In genomic region chr4:26905172-26905571, GRCh38 we compare ENCODE assay signal across 23 cellular contexts. TPM values are rescaled to one million over a fixed set of nuclear protein-coding genes. Genes with fewer than 3 reads are reported as not detected.
DNase-seq lines count a peak whose midpoint lies in the region; ATAC-seq, FAIRE-seq and TF ChIP-seq lines count a peak whose summit lies in the region.
"Had no signal": no experiment of that assay in that cellular context is flagged by ENCODE, and none has a peak within 500 bp of the region (broad histone marks: within the 10 kb centered on the region; RNA-seq: fewer than 3 reads in every experiment).

No MANE protein-coding gene starts in this region.

- H3K56ac ChIP-seq in IMR-90 (ENCODE audit: extremely low read depth, insufficient read depth, low read length), result no peak overlapping the region

- no peak for DNase-seq in activated CD4-positive, alpha-beta T cell treated with anti-CD3 and anti-CD28 coated beads, Interleukin-2, amount 10 ng/mL, durations not matched to agents 7 days and 5 days
- DNase-seq in activated CD4-positive, alpha-beta T cell treated with anti-CD3 and anti-CD28 coated beads for 48 hours, result no peak
- DNase-seq in IMR-90, result no peak
- DNase-seq in astrocyte (ENCODE audit: low read depth), result peak; percentile 19
- DNase-seq in smooth muscle cell (lab: John Stamatoyannopoulos, UW; ENCODE audit: unreplicated experiment), result no peak
- no peak for DNase-seq in NCI-H2081 (lab: John Stamatoyannopoulos, UW)
- no peak for DNase-seq in aorta
- DNase-seq: caudate nucleus; kidney glomerular epithelial cell; NCI-H1930; NCI-H345; posterior cingulate gyrus; stimulated activated CD4-positive, alpha-beta T cell treated with anti-CD3 and anti-CD28 coated beads, Interleukin-1b, Interleukin-23, amount 100 ng/mL, for 48 hours had no signal

- no peaks in the 10 kb centered on the region for H3K9me1 ChIP-seq in IMR-90 (ENCODE audit: insufficient read depth, low read length)

- H3K23ac ChIP-seq in IMR-90 (ENCODE audit: low read depth, low read length), result no peak overlapping the region

- H4K5ac ChIP-seq in IMR-90 (ENCODE audit: low read depth, low read length), result 0 out of 2 replicates have a peak overlapping the region, but pooled peaks have one; percentile 28

- H2AFZ ChIP-seq in IMR-90 (replicated peaks; ENCODE audit: low read length, poor library complexity), result no peak overlapping the region
- H2AFZ ChIP-seq in astrocyte (ENCODE audit: low read depth, low read length), result no peak overlapping the region
- no peak overlapping the region for H2AFZ ChIP-seq in smooth muscle cell (ENCODE audit: low read depth)

- TF ChIP-seq POLR2A in IMR-90 (IDR thresholded peaks at IDR 0.05; ENCODE audit: low read depth, low read length), result no peak

- ATAC-seq in IMR-90 (ENCODE audit: low read depth) (no peak), aorta (ENCODE audit: low FRiP score) (no peak)
- ATAC-seq in stimulated activated memory B cell treated with anti-CD40 and anti-IgM and Interleukin-4, amounts not matched to agents 10 μg/mL and 1 μg/mL and 100 μg/mL, for 72 hours, result no peak
- ATAC-seq: A549, esophagus mucosa, gastroesophageal sphincter, Panc1 had no signal

- FAIRE-seq in astrocyte (lab: Jason Lieb, UNC), result no peak
- FAIRE-seq: A549, urothelium cell line had no signal

- no peaks in the 10 kb centered on the region for H3K27me3 Mint-ChIP-seq in activated CD4-positive, alpha-beta T cell treated with anti-CD3 and anti-CD28 coated beads, Interleukin-2, amount 10 ng/mL, durations not matched to agents 7 days and 5 days
- no peaks in the 10 kb centered on the region for H3K27me3 Mint-ChIP-seq in astrocyte (ENCODE audit: low read depth, unreplicated experiment)
- no peaks in the 10 kb centered on the region for H3K27me3 Mint-ChIP-seq in stimulated activated memory B cell treated with anti-CD40 and anti-IgM and Interleukin-4, amounts not matched to agents 10 μg/mL and 1 μg/mL and 100 μg/mL, for 72 hours

- no peak overlapping the region for H2BK15ac ChIP-seq in IMR-90 (ENCODE audit: low read depth, low read length)

- H3K27me3 ChIP-seq in IMR-90 (ENCODE audit: control insufficient read depth, insufficient read depth, low read length), result no peaks in the 10 kb centered on the region
- H3K27me3 ChIP-seq in astrocyte (ENCODE audit: insufficient read depth, low read length), result no peaks in the 10 kb centered on the region
- H3K27me3 ChIP-seq in smooth muscle cell (ENCODE audit: low read depth), result no peaks in the 10 kb centered on the region
- H3K27me3 ChIP-seq in aorta (ENCODE audit: control insufficient read depth in 1 of 2, insufficient read depth in 2 of 2, low read length in 1 of 2), result no peaks in the 10 kb centered on the region
- H3K27me3 ChIP-seq: gastroesophageal sphincter, SJSA1 had no signal

- H3K36me3 ChIP-seq in IMR-90 (ENCODE audit: control insufficient read depth, insufficient read depth, low read length) (no peaks in the 10 kb centered on the region), astrocyte (ENCODE audit: insufficient read depth, low read length) (no peaks in the 10 kb centered on the region), smooth muscle cell (ENCODE audit: low read depth) (no peaks in the 10 kb centered on the region), aorta (ENCODE audit: control insufficient read depth in 1 of 2, insufficient read depth in 2 of 2, low read length in 1 of 2) (no peaks in the 10 kb centered on the region)
- H3K36me3 ChIP-seq: gastroesophageal sphincter, SJSA1 had no signal

- intact Hi-C loops in IMR-90 (cut with micrococcal nuclease), result no loop called here
- intact Hi-C loops in aorta (cut with DNase I), result no loop called here

- no peak overlapping the region for H2AK9ac ChIP-seq in IMR-90 (replicated peaks; ENCODE audit: low read depth, low read length, poor library complexity)

- BruUV-seq in IMR-90 (replicated peaks; lab: Mats Ljungman, UMichigan), result no TSS peak

- no peak overlapping the region for H4K8ac ChIP-seq in IMR-90 (ENCODE audit: low read depth in 2 of 2, low read length in 2 of 2)

- no peak for TF ChIP-seq RAD21 in IMR-90 (IDR thresholded peaks at IDR 0.05; ENCODE audit: low read length)

- 79% methylated on average over 2 of the region's 2 CpGs; no CpG with 5 or more reads in 1 of the 2 experiments for WGBS in IMR-90 (ENCODE audit: extremely low coverage in 2 of 2, insufficient read length in 1 of 2), 2 experiments
- WGBS in smooth muscle cell (ENCODE audit: low lambda C conversion rate), result 48% methylated on average over 2 of the region's 2 CpGs
- WGBS in aorta, 2 donors, result 82% methylated on average over 2 of the region's 2 CpGs

- H3K4me3 ChIP-seq in IMR-90 (ENCODE audit: insufficient read depth, low read depth, low read length) (no peak overlapping the region), astrocyte (ENCODE audit: insufficient read depth, low read depth, low read length) (no peak overlapping the region), smooth muscle cell (no peak overlapping the region), aorta (ENCODE audit: low read length in 2 of 2) (no peak overlapping the region)
- H3K4me3 ChIP-seq: A549, gastroesophageal sphincter, SJSA1 had no signal

- no peak overlapping the region for H3K4me2 ChIP-seq in IMR-90 (ENCODE audit: low read depth, low read length)
- no peak overlapping the region for H3K4me2 ChIP-seq in astrocyte (ENCODE audit: low read length)
- peak overlapping the region; percentile 28 for H3K4me2 ChIP-seq in smooth muscle cell
- H3K4me2 ChIP-seq: A549, KMS-11 had no signal

- H3K14ac ChIP-seq in IMR-90 (replicated peaks; ENCODE audit: low read depth, low read length), result no peak overlapping the region

- no peak overlapping the region for H3K4ac ChIP-seq in IMR-90 (ENCODE audit: low read depth, low read length)

- dilution Hi-C loops in IMR-90 (cut with HindIII; ENCODE audit: low sequenced_read_pairs, unreplicated experiment), result no loop called here

- H3F3A ChIP-seq in smooth muscle cell (ENCODE audit: low read depth), result peaks cover 8% of the 10 kb centered on the region

- no peak overlapping the region for H3K4me3 Mint-ChIP-seq in activated CD4-positive, alpha-beta T cell treated with anti-CD3 and anti-CD28 coated beads, Interleukin-2, amount 10 ng/mL, durations not matched to agents 7 days and 5 days
- no peak overlapping the region for H3K4me3 Mint-ChIP-seq in astrocyte (ENCODE audit: unreplicated experiment)
- H3K4me3 Mint-ChIP-seq in stimulated activated memory B cell treated with anti-CD40 and anti-IgM and Interleukin-4, amounts not matched to agents 10 μg/mL and 1 μg/mL and 100 μg/mL, for 72 hours, result no peak overlapping the region
- H3K4me3 Mint-ChIP-seq: nephron had no signal

- H3K9me3 Mint-ChIP-seq in activated CD4-positive, alpha-beta T cell treated with anti-CD3 and anti-CD28 coated beads, Interleukin-2, amount 10 ng/mL, durations not matched to agents 7 days and 5 days, result no peaks in the 10 kb centered on the region
- no peaks in the 10 kb centered on the region for H3K9me3 Mint-ChIP-seq in astrocyte (ENCODE audit: unreplicated experiment)
- H3K9me3 Mint-ChIP-seq in stimulated activated memory B cell treated with anti-CD40 and anti-IgM and Interleukin-4, amounts not matched to agents 10 μg/mL and 1 μg/mL and 100 μg/mL, for 72 hours, result no peaks in the 10 kb centered on the region
- H3K9me3 Mint-ChIP-seq: nephron had no signal

- H3K27ac ChIP-seq in IMR-90 (ENCODE audit: insufficient read depth, low read length) (no peak overlapping the region), astrocyte (ENCODE audit: low read depth, low read length) (no peak overlapping the region), smooth muscle cell (ENCODE audit: low read depth) (no peak overlapping the region), aorta (ENCODE audit: low read depth in 1 of 2, low read length in 2 of 2) (no peak overlapping the region)
- H3K27ac ChIP-seq: A549, C4-2B, gastroesophageal sphincter, KMS-11, SJSA1 had no signal

- CTCF ChIA-PET in activated CD4-positive, alpha-beta T cell treated with anti-CD3 and anti-CD28 coated beads, Interleukin-2, amount 10 ng/mL, durations not matched to agents 7 days and 5 days (lab: Charles Lee), result no interaction called here
- CTCF ChIA-PET in IMR-90 (lab: Yijun Ruan, JAX), result no interaction called here

- H4K20me1 ChIP-seq in IMR-90 (ENCODE audit: insufficient read depth, low read length) (0 out of 2 replicates have a peak, but pooled peaks cover 4% of the 10 kb centered on the region), astrocyte (ENCODE audit: insufficient read depth, low read length) (peaks cover 27% of the 10 kb centered on the region), smooth muscle cell (ENCODE audit: low read depth) (peaks cover 98% of the 10 kb centered on the region)

- no peak overlapping the region for H3K9ac ChIP-seq in IMR-90 (ENCODE audit: low read depth, low read length)
- no peak overlapping the region for H3K9ac ChIP-seq in astrocyte (ENCODE audit: low read length)
- no peak overlapping the region for H3K9ac ChIP-seq in smooth muscle cell (ENCODE audit: low read depth)
- H3K9ac ChIP-seq: KMS-11 had no signal

- peaks cover 60% of the 10 kb centered on the region for H3K4me1 Mint-ChIP-seq in activated CD4-positive, alpha-beta T cell treated with anti-CD3 and anti-CD28 coated beads, Interleukin-2, amount 10 ng/mL, durations not matched to agents 7 days and 5 days
- peaks cover 7% of the 10 kb centered on the region for H3K4me1 Mint-ChIP-seq in astrocyte (ENCODE audit: low read depth, unreplicated experiment)
- peaks cover 72% of the 10 kb centered on the region for H3K4me1 Mint-ChIP-seq in stimulated activated memory B cell treated with anti-CD40 and anti-IgM and Interleukin-4, amounts not matched to agents 10 μg/mL and 1 μg/mL and 100 μg/mL, for 72 hours

- H2BK120ac ChIP-seq in IMR-90 (ENCODE audit: low read depth, low read length), result no peak overlapping the region

- peaks cover 26% of the 10 kb centered on the region for H3K36me3 Mint-ChIP-seq in activated CD4-positive, alpha-beta T cell treated with anti-CD3 and anti-CD28 coated beads, Interleukin-2, amount 10 ng/mL, durations not matched to agents 7 days and 5 days (ENCODE audit: low read depth)
- no peaks in the 10 kb centered on the region for H3K36me3 Mint-ChIP-seq in astrocyte (ENCODE audit: low read depth, unreplicated experiment)
- H3K36me3 Mint-ChIP-seq in stimulated activated memory B cell treated with anti-CD40 and anti-IgM and Interleukin-4, amounts not matched to agents 10 μg/mL and 1 μg/mL and 100 μg/mL, for 72 hours, result peaks cover 12% of the 10 kb centered on the region

- H3K9me3 ChIP-seq in IMR-90 (ENCODE audit: control insufficient read depth, insufficient read depth, low read length), result no peaks in the 10 kb centered on the region
- no peaks in the 10 kb centered on the region for H3K9me3 ChIP-seq in astrocyte (ENCODE audit: insufficient read depth, low read depth, low read length)
- no peaks in the 10 kb centered on the region for H3K9me3 ChIP-seq in smooth muscle cell (replicated peaks; ENCODE audit: low read depth)
- no peaks in the 10 kb centered on the region for H3K9me3 ChIP-seq in aorta (ENCODE audit: control insufficient read depth, low read length)
- H3K9me3 ChIP-seq: A549, gastroesophageal sphincter, SJSA1 had no signal

- TF ChIP-seq CTCF in IMR-90 (conservative IDR thresholded peaks at IDR 0.05; ENCODE audit: low read depth, low read length), result no peak
- TF ChIP-seq CTCF in astrocyte (IDR thresholded peaks at IDR 0.05; ENCODE audit: insufficient read depth, low read depth, low read length), result no peak
- TF ChIP-seq CTCF in smooth muscle cell (IDR thresholded peaks at IDR 0.05; ENCODE audit: borderline replicate concordance, insufficient read depth, poor library complexity, severe bottlenecking), result no peak

- no peak overlapping the region for H4K91ac ChIP-seq in IMR-90 (ENCODE audit: insufficient read depth, low read depth, low read length)

- in situ Hi-C loops in IMR-90 (cut with MboI; ENCODE audit: low sequenced_read_pairs), result no loop called here

- peaks cover 18 to 19% of the 10 kb centered on the region in 2 experiments; a peak in 3 of 4 replicates for H3K79me1 ChIP-seq in IMR-90 (ENCODE audit: low read depth in 1 of 2, low read length in 2 of 2)

- no peak overlapping the region for H2BK20ac ChIP-seq in IMR-90 (ENCODE audit: low read depth, low read length)

- no peak overlapping the region for H3K18ac ChIP-seq in IMR-90 (ENCODE audit: low read depth, low read length)

- POLR2A ChIA-PET in activated CD4-positive, alpha-beta T cell treated with anti-CD3 and anti-CD28 coated beads, Interleukin-2, amount 10 ng/mL, durations not matched to agents 7 days and 5 days (lab: Charles Lee), result no interaction called here
- POLR2A ChIA-PET in IMR-90 (lab: Charles Lee; ENCODE audit: unreplicated experiment), result no interaction called here

- H3K4me1 ChIP-seq in IMR-90 (ENCODE audit: control insufficient read depth, insufficient read depth, low read length), result no peaks in the 10 kb centered on the region
- no peaks in the 10 kb centered on the region for H3K4me1 ChIP-seq in astrocyte (ENCODE audit: insufficient read depth, low read length)
- no peaks in the 10 kb centered on the region for H3K4me1 ChIP-seq in smooth muscle cell (ENCODE audit: low read depth)
- H3K4me1 ChIP-seq in aorta (ENCODE audit: control insufficient read depth in 1 of 2, insufficient read depth in 2 of 2, low read length in 2 of 2), result peaks cover 1 to 5% of the 10 kb centered on the region in 2 donors
- H3K4me1 ChIP-seq: A549, gastroesophageal sphincter, SJSA1 had no signal

- peaks cover 26% of the 10 kb centered on the region for H3K79me2 ChIP-seq in astrocyte (ENCODE audit: insufficient read depth, low read length)
- H3K79me2 ChIP-seq in smooth muscle cell (ENCODE audit: low read depth), result peaks cover 98% of the 10 kb centered on the region

- H2AK5ac ChIP-seq in IMR-90 (ENCODE audit: low read depth, low read length), result no peak overlapping the region

- H2BK5ac ChIP-seq in IMR-90 (ENCODE audit: low read depth, low read length, poor library complexity, severe bottlenecking), result no peak overlapping the region

- peak overlapping the region; percentile 3 for H3K27ac Mint-ChIP-seq in activated CD4-positive, alpha-beta T cell treated with anti-CD3 and anti-CD28 coated beads, Interleukin-2, amount 10 ng/mL, durations not matched to agents 7 days and 5 days
- no peak overlapping the region for H3K27ac Mint-ChIP-seq in astrocyte (ENCODE audit: unreplicated experiment)
- H3K27ac Mint-ChIP-seq in stimulated activated memory B cell treated with anti-CD40 and anti-IgM and Interleukin-4, amounts not matched to agents 10 μg/mL and 1 μg/mL and 100 μg/mL, for 72 hours, result no peak overlapping the region
- H3K27ac Mint-ChIP-seq: nephron had no signal

RNA-seq across cellular contexts. Expression of gene STIM2, which starts 44.5 kb away (rescaled TPM):
- total RNA-seq in activated CD4-positive, alpha-beta T cell treated with anti-CD3 and anti-CD28 coated beads, Interleukin-2, amount 10 ng/mL, durations not matched to agents 7 days and 5 days, result 10 to 100 TPM; 56.2 to 61.0 TPM
- 24.2 and 27.6 TPM in 2 replicates for total RNA-seq in IMR-90 (2012; rRNA removed)
- polyA plus RNA-seq in IMR-90 (2012; rRNA removed), result 16.1 and 21.7 TPM in 2 replicates
- 6.4 and 16.5 TPM in 2 replicates for polyA plus RNA-seq in IMR-90 (2012; cell fraction: cytosol; rRNA removed)
- 39.6 and 54.6 TPM in 2 replicates for polyA plus RNA-seq in IMR-90 (2012; cell fraction: nucleus; rRNA removed; ENCODE audit: low replicate concordance)
- total RNA-seq in astrocyte, result 17.8 and 18.4 TPM in 2 replicates
- total RNA-seq in smooth muscle cell, result 69.0 and 77.1 TPM in 2 replicates
- polyA plus RNA-seq in smooth muscle cell, result 31.0 and 31.3 TPM in 2 replicates
- total RNA-seq in aorta, result 10 to 100 TPM; 16.1 to 31.2 TPM
- polyA plus RNA-seq in aorta, result 1 to 10 TPM; 5.0 to 9.4 TPM
